ENCODE assay signal across 8 cellular contexts in the genomic region with DNA sequence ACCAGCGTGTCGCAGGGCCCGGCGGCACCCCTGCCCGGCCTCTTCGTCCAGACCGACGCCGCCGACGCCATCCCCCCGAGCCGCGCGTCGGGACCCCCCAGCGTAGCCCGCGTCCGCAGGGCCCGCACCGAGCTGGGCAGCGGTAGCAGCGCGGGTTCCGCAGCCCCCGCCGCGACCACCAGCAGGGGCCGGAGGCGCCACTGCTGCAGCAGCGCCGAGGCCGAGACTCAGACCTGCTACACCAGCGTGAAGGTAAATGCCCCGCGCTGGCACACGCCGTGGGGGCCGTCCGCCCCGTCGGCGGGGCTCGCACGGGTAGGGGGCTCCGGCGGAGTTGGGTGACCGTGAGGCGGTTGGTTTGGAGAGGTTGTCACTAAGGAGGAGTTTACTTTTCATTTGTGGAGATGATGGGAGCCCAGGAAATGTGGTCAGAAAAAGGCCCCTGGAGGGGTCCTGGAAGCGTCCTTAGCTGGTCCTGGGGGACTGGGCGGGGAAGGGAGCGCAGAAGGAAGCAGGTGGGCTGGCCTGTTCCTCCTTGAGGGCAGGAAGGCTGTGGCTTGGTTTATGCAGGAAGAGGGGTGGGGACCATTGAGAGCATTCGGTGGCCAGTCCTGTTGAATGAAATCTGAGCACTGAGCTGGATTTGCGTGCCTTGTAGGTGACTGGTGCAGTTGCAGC. TPM values are rescaled to one million over a fixed set of nuclear protein-coding genes. Genes with fewer than 3 reads are reported as not detected.
DNase-seq lines count a peak whose midpoint lies in the region; ATAC-seq and TF ChIP-seq lines count a peak whose summit lies in the region.

No MANE protein-coding gene starts in this region.

- H3K4me1 ChIP-seq in subcutaneous abdominal adipose tissue (ENCODE audit: control insufficient read depth in 5 of 5, insufficient read depth in 5 of 5, low read length in 5 of 5) = peaks cover 0 to 21% (median 12%) of the 10 kb centered on the region in 5 donors

- no peak overlapping the region for H3K27ac ChIP-seq in subcutaneous abdominal adipose tissue (ENCODE audit: low read depth, low read length)

- ATAC-seq in activated CD8-positive, alpha-beta T cell treated with anti-CD3 and anti-CD28 coated beads for 36 hours = no peak
- no peak for ATAC-seq in GM18873 (IDR thresholded peaks at IDR 0.05; ENCODE audit: low FRiP score, unreplicated experiment)
- ATAC-seq in HG03045 (IDR thresholded peaks at IDR 0.05; ENCODE audit: unreplicated experiment) = no peak

- H3K27me3 Mint-ChIP-seq in activated CD8-positive, alpha-beta T cell treated with anti-CD3 and anti-CD28 coated beads for 36 hours = peaks cover 62% of the 10 kb centered on the region

- no peak overlapping the region for H3K27ac Mint-ChIP-seq in activated CD8-positive, alpha-beta T cell treated with anti-CD3 and anti-CD28 coated beads for 36 hours

- peaks cover 0 to 9% (median 5%) of the 10 kb centered on the region in 5 donors for H3K27me3 ChIP-seq in subcutaneous abdominal adipose tissue (ENCODE audit: control insufficient read depth in 5 of 5, insufficient read depth in 4 of 5, low read length in 5 of 5)

- H3K9ac ChIP-seq in subcutaneous abdominal adipose tissue (ENCODE audit: low read length in 5 of 5) = peak overlapping the region in 2 of 5 donors; percentile 33 to 45

- POLR2A ChIA-PET in activated CD8-positive, alpha-beta T cell treated with anti-CD3 and anti-CD28 coated beads for 36 hours (lab: Charles Lee) = no interaction called here

- CTCF ChIA-PET in activated CD8-positive, alpha-beta T cell treated with anti-CD3 and anti-CD28 coated beads for 36 hours (lab: Charles Lee) = interaction anchor here (1.5 kb wide), 1 partner anchor 29 kb away, joined by 4 read pairs; no protein-coding TSS in a partner anchor

- H3K9me3 ChIP-seq in subcutaneous abdominal adipose tissue (ENCODE audit: control insufficient read depth in 5 of 5, low read length in 5 of 5) = no peaks in the 10 kb centered on the region

- H3K4me3 ChIP-seq in subcutaneous abdominal adipose tissue (ENCODE audit: low read depth in 1 of 5, low read length in 5 of 5) = peak overlapping the region; percentile 54 to 75 (median 70)

- peak overlapping the region; percentile 62 for H3K4me3 Mint-ChIP-seq in activated CD8-positive, alpha-beta T cell treated with anti-CD3 and anti-CD28 coated beads for 36 hours

- no peaks in the 10 kb centered on the region for H3K9me3 Mint-ChIP-seq in activated CD8-positive, alpha-beta T cell treated with anti-CD3 and anti-CD28 coated beads for 36 hours

- H3K36me3 ChIP-seq in subcutaneous abdominal adipose tissue (ENCODE audit: control insufficient read depth in 5 of 5, insufficient read depth in 5 of 5, low read length in 5 of 5) = no peaks in the 10 kb centered on the region

- no peaks in the 10 kb centered on the region for H3K36me3 Mint-ChIP-seq in activated CD8-positive, alpha-beta T cell treated with anti-CD3 and anti-CD28 coated beads for 36 hours (ENCODE audit: low read depth)

- H3K4me1 Mint-ChIP-seq in activated CD8-positive, alpha-beta T cell treated with anti-CD3 and anti-CD28 coated beads for 36 hours (ENCODE audit: low read depth) = peaks cover 11% of the 10 kb centered on the region

- TF ChIP-seq CTCF in activated CD8-positive, alpha-beta T cell treated with anti-CD3 and anti-CD28 coated beads for 36 hours (IDR thresholded peaks at IDR 0.05) = no peak

- DNase-seq in NCI-H2029 (lab: John Stamatoyannopoulos, UW) (peak; percentile 67), NCI-H2029 treated with DMSO at 0.1 percent for 48 hours (lab: John Stamatoyannopoulos, UW) (no peak), iPS-NIHi11 (ENCODE audit: low spot score) (peak; percentile 58), cortex of kidney (lab: John Stamatoyannopoulos, UW) (no peak)
- no peak for DNase-seq in activated CD8-positive, alpha-beta T cell treated with anti-CD3 and anti-CD28 coated beads for 36 hours

- intact Hi-C loops in activated CD8-positive, alpha-beta T cell treated with anti-CD3 and anti-CD28 coated beads for 36 hours (cut with micrococcal nuclease) = no loop called here

RNA-seq across cellular contexts. Expression of a gene that starts 0.7 kb away (rescaled TPM):
- total RNA-seq in activated CD8-positive, alpha-beta T cell treated with anti-CD3 and anti-CD28 coated beads for 36 hours = under 1 TPM in 1 of 2 experiments, not detected in 1; 0.47 TPM

Comparison
In these comparisons a context has a peak if more than half of its experiments do, and no peak if none do; other contexts are left out.
1. DNase-seq: peak in NCI-H2029 (single experiment) and iPS-NIHi11 (single experiment); none in NCI-H2029 treated with DMSO at 0.1 percent for 48 hours (single experiment), activated CD8-positive, alpha-beta T cell treated with anti-CD3 and anti-CD28 coated beads for 36 hours (single experiment) and cortex of kidney (single experiment).